Comparison of ENCODE assay signal across 3 cellular contexts in the genomic region with DNA sequence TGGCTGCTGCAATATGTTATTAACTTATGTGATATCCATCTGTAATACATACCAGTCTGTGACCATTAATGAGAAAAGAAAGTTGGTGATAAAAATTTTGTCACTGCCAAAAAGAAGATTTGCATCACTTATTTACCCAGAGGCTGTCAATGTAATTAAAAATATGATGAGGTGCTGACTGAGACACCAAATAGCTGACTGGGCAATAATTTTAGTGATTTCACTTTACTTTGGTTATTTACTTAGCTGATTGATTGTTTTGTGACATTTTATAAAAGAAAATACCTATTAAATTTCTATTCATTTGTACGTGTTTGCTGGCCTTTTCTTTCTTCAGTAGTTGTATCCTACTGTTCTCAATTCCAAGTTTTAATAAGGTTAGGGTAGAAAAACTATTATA.
TF ChIP-seq lines count a peak whose summit lies in the region.

No MANE protein-coding gene starts in this region.

TF ChIP-seq in HepG2, 621 proteins besides CTCF, POLR2A, EP300 and RAD21:
- TF ChIP-seq, protein P1, sequence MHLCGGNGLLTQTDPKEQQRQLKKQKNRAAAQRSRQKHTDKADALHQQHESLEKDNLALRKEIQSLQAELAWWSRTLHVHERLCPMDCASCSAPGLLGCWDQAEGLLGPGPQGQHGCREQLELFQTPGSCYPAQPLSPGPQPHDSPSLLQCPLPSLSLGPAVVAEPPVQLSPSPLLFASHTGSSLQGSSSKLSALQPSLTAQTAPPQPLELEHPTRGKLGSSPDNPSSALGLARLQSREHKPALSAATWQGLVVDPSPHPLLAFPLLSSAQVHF (CRISPR knock-in tag; IDR thresholded peaks at IDR 0.05), result no peak
- TF ChIP-seq MAFF (IDR thresholded peaks at IDR 0.05; ENCODE audit: low read depth, low read length), result peak; percentile 95
- peak; percentile 90 to 95 for TF ChIP-seq MAFK (conservative IDR thresholded peaks at IDR 0.05 in 1 of 2, IDR thresholded peaks at IDR 0.05 in 1 of 2; ENCODE audit: low read length in 2 of 2)

TF ChIP-seq in IMR-90, 13 proteins besides CTCF, POLR2A, EP300 and RAD21:
- no peak for TF ChIP-seq NFE2L2 (IDR thresholded peaks at IDR 0.05; ENCODE audit: low read depth, low read length)
- TF ChIP-seq MXI1 (IDR thresholded peaks at IDR 0.05; ENCODE audit: borderline replicate concordance, low read depth, low read length), result no peak
- peak; percentile 94 for TF ChIP-seq MAFK (IDR thresholded peaks at IDR 0.05; ENCODE audit: low read depth, low read length)
- no peak for TF ChIP-seq USF2 (IDR thresholded peaks at IDR 0.05; ENCODE audit: low read depth, low read length)
- TF ChIP-seq CHD1 (IDR thresholded peaks at IDR 0.05; ENCODE audit: low read depth, low read length), result no peak

TF ChIP-seq in H1, 55 proteins besides CTCF, POLR2A, EP300 and RAD21:
- TF ChIP-seq, protein P2, sequence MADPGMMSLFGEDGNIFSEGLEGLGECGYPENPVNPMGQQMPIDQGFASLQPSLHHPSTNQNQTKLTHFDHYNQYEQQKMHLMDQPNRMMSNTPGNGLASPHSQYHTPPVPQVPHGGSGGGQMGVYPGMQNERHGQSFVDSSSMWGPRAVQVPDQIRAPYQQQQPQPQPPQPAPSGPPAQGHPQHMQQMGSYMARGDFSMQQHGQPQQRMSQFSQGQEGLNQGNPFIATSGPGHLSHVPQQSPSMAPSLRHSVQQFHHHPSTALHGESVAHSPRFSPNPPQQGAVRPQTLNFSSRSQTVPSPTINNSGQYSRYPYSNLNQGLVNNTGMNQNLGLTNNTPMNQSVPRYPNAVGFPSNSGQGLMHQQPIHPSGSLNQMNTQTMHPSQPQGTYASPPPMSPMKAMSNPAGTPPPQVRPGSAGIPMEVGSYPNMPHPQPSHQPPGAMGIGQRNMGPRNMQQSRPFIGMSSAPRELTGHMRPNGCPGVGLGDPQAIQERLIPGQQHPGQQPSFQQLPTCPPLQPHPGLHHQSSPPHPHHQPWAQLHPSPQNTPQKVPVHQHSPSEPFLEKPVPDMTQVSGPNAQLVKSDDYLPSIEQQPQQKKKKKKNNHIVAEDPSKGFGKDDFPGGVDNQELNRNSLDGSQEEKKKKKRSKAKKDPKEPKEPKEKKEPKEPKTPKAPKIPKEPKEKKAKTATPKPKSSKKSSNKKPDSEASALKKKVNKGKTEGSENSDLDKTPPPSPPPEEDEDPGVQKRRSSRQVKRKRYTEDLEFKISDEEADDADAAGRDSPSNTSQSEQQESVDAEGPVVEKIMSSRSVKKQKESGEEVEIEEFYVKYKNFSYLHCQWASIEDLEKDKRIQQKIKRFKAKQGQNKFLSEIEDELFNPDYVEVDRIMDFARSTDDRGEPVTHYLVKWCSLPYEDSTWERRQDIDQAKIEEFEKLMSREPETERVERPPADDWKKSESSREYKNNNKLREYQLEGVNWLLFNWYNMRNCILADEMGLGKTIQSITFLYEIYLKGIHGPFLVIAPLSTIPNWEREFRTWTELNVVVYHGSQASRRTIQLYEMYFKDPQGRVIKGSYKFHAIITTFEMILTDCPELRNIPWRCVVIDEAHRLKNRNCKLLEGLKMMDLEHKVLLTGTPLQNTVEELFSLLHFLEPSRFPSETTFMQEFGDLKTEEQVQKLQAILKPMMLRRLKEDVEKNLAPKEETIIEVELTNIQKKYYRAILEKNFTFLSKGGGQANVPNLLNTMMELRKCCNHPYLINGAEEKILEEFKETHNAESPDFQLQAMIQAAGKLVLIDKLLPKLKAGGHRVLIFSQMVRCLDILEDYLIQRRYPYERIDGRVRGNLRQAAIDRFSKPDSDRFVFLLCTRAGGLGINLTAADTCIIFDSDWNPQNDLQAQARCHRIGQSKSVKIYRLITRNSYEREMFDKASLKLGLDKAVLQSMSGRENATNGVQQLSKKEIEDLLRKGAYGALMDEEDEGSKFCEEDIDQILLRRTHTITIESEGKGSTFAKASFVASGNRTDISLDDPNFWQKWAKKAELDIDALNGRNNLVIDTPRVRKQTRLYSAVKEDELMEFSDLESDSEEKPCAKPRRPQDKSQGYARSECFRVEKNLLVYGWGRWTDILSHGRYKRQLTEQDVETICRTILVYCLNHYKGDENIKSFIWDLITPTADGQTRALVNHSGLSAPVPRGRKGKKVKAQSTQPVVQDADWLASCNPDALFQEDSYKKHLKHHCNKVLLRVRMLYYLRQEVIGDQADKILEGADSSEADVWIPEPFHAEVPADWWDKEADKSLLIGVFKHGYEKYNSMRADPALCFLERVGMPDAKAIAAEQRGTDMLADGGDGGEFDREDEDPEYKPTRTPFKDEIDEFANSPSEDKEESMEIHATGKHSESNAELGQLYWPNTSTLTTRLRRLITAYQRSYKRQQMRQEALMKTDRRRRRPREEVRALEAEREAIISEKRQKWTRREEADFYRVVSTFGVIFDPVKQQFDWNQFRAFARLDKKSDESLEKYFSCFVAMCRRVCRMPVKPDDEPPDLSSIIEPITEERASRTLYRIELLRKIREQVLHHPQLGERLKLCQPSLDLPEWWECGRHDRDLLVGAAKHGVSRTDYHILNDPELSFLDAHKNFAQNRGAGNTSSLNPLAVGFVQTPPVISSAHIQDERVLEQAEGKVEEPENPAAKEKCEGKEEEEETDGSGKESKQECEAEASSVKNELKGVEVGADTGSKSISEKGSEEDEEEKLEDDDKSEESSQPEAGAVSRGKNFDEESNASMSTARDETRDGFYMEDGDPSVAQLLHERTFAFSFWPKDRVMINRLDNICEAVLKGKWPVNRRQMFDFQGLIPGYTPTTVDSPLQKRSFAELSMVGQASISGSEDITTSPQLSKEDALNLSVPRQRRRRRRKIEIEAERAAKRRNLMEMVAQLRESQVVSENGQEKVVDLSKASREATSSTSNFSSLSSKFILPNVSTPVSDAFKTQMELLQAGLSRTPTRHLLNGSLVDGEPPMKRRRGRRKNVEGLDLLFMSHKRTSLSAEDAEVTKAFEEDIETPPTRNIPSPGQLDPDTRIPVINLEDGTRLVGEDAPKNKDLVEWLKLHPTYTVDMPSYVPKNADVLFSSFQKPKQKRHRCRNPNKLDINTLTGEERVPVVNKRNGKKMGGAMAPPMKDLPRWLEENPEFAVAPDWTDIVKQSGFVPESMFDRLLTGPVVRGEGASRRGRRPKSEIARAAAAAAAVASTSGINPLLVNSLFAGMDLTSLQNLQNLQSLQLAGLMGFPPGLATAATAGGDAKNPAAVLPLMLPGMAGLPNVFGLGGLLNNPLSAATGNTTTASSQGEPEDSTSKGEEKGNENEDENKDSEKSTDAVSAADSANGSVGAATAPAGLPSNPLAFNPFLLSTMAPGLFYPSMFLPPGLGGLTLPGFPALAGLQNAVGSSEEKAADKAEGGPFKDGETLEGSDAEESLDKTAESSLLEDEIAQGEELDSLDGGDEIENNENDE (IDR thresholded peaks at IDR 0.05; ENCODE audit: insufficient replicate concordance, low read length), result no peak
- peak; percentile 70; the same call in 1 of the 2 replicates for TF ChIP-seq MAFK (IDR thresholded peaks at IDR 0.05; ENCODE audit: low read depth, low read length)
